ENCODE assay signal across 1 cellular context in genomic region chr4:77785669-77786068, GRCh38.
TF ChIP-seq lines count a peak whose summit lies in the region.

No MANE protein-coding gene starts in this region.

TF ChIP-seq in K562, 482 proteins besides CTCF, POLR2A, EP300 and RAD21 (continued from another document and continues in another):
- no peak for TF ChIP-seq ZNF277 (CRISPR knock-in tag; IDR thresholded peaks at IDR 0.05; ENCODE audit: borderline replicate concordance)
- TF ChIP-seq PHB (CRISPR knock-in tag; IDR thresholded peaks at IDR 0.05), result no peak
- no peak for TF ChIP-seq EGR1 (conservative IDR thresholded peaks at IDR 0.05)
- TF ChIP-seq CBX1 (IDR thresholded peaks at IDR 0.05; ENCODE audit: low read depth), result no peak
- TF ChIP-seq ZC3H8 (IDR thresholded peaks at IDR 0.05), result no peak
- peak; percentile 94 for TF ChIP-seq ATF3 (IDR thresholded peaks at IDR 0.05)
- no peak for TF ChIP-seq ATF3 (CRISPR knock-in tag; conservative IDR thresholded peaks at IDR 0.05)
- TF ChIP-seq AFF1 (IDR thresholded peaks at IDR 0.05; ENCODE audit: low read depth in 1 of 2, partially characterized antibody in 2 of 2), result no peak
- TF ChIP-seq ARID4B (CRISPR knock-in tag; IDR thresholded peaks at IDR 0.05), result no peak
- TF ChIP-seq MCM5 (IDR thresholded peaks at IDR 0.05; ENCODE audit: low read depth), result no peak
- TF ChIP-seq MCM7 (IDR thresholded peaks at IDR 0.05), result no peak
- TF ChIP-seq ZHX1 (conservative IDR thresholded peaks at IDR 0.05; ENCODE audit: low read length), result no peak
- no peak for TF ChIP-seq MEF2D (tag; conservative IDR thresholded peaks at IDR 0.05; ENCODE audit: low read depth)
- TF ChIP-seq MLX (CRISPR knock-in tag; conservative IDR thresholded peaks at IDR 0.05), result no peak
- TF ChIP-seq ILF3 (IDR thresholded peaks at IDR 0.05; ENCODE audit: borderline replicate concordance), result no peak
- no peak for TF ChIP-seq RAD51 (IDR thresholded peaks at IDR 0.05; ENCODE audit: borderline replicate concordance, low read depth)
- TF ChIP-seq ASH1L (IDR thresholded peaks at IDR 0.05; ENCODE audit: borderline replicate concordance, low read depth, partially characterized antibody), result no peak
- TF ChIP-seq CBX3 (IDR thresholded peaks at IDR 0.05; ENCODE audit: borderline replicate concordance in 1 of 2, low read length in 2 of 2), result no peak
- TF ChIP-seq CC2D1A (IDR thresholded peaks at IDR 0.05), result no peak
- no peak for TF ChIP-seq BHLHE40 (IDR thresholded peaks at IDR 0.05; ENCODE audit: low read length)
- 0 out of 2 replicates have a peak, but pooled peaks have one; percentile 12 for TF ChIP-seq SOX6 (IDR thresholded peaks at IDR 0.05)
- no peak for TF ChIP-seq VEZF1 (CRISPR knock-in tag; IDR thresholded peaks at IDR 0.05)
- TF ChIP-seq ZNF384 (IDR thresholded peaks at IDR 0.05; ENCODE audit: low read depth, low read length), result no peak
- no peak for TF ChIP-seq GATAD2B (IDR thresholded peaks at IDR 0.05; ENCODE audit: borderline replicate concordance)
- TF ChIP-seq CEBPB (tag; IDR thresholded peaks at IDR 0.05), result peak; percentile 63
- no peak for TF ChIP-seq E4F1 (CRISPR knock-in tag; IDR thresholded peaks at IDR 0.05; ENCODE audit: borderline replicate concordance)
- TF ChIP-seq UBTF (IDR thresholded peaks at IDR 0.05; ENCODE audit: borderline replicate concordance in 1 of 2, low read depth in 2 of 2, low read length in 2 of 2), result no peak
- no peak for TF ChIP-seq CHAMP1 (IDR thresholded peaks at IDR 0.05)
- TF ChIP-seq E2F4 (CRISPR knock-in tag; IDR thresholded peaks at IDR 0.05; ENCODE audit: low read depth), result no peak
- no peak for TF ChIP-seq SAP30 (IDR thresholded peaks at IDR 0.05; ENCODE audit: borderline replicate concordance, insufficient read depth, low read depth, low read length, poor library complexity, severe bottlenecking)
